Comparison of ENCODE assay signal across 8 cellular contexts in genomic region chr7:77799078-77799964, GRCh38. TPM values are rescaled to one million over a fixed set of nuclear protein-coding genes. Genes with fewer than 3 reads are reported as not detected.
DNase-seq lines count a peak whose midpoint lies in the region; ATAC-seq and TF ChIP-seq lines count a peak whose summit lies in the region.

No MANE protein-coding gene starts in this region.

- H3K9ac ChIP-seq in HUES64 (ENCODE audit: low read depth, low read length) = peak overlapping the region; percentile 79

- H3K36me3 ChIP-seq in HUES64 (ENCODE audit: insufficient read depth, low read length) (peaks cover 2% of the 10 kb centered on the region; the same call in 1 of the 2 replicates), ascending aorta (no peaks in the 10 kb centered on the region)

- intact Hi-C loops in ascending aorta (cut with DNase I) (loop anchor here (2.0 to 5.0 kb wide), 4 partner anchors 115 to 1653 kb away; partner anchors contain the start of genes MAGI2 and PTPN12), right cardiac atrium (cut with DNase I) (no loop called here)

- no peak for ATAC-seq in activated CD4-positive, CD25-positive, alpha-beta regulatory T cell treated with anti-CD3 and anti-CD28 coated beads, Interleukin-2, amount 50 U/mL, for 24 hours
- peak; percentile 7 to 22 for ATAC-seq in right cardiac atrium

- H3K27me3 ChIP-seq in HUES64 (ENCODE audit: insufficient read depth, low read length) = no peaks in the 10 kb centered on the region
- no peaks in the 10 kb centered on the region for H3K27me3 ChIP-seq in ascending aorta
- no peaks in the 10 kb centered on the region for H3K27me3 ChIP-seq in right cardiac atrium (ENCODE audit: control insufficient read depth, insufficient read depth)

- in situ Hi-C loops in SK-MEL-5 (cut with HindIII; ENCODE audit: low pct_unique_long_range_greater_than_20kb, low sequenced_read_pairs) = no loop called here

- peak in 1 of 3 experiments; percentile 2 for TF ChIP-seq CTCF in ascending aorta (IDR thresholded peaks at IDR 0.05)

- peak; percentile 49 for DNase-seq in activated CD4-positive, CD25-positive, alpha-beta regulatory T cell treated with anti-CD3 and anti-CD28 coated beads, Interleukin-2, amount 50 U/mL, for 72 hours
- peak; percentile 43 for DNase-seq in SK-MEL-5 (ENCODE audit: low read depth, low spot score)
- peak in 1 of 2 donors; percentile 71 for DNase-seq in ascending aorta (ENCODE audit: low spot score in 2 of 2)
- peak; percentile 49 to 81 (median 75) for DNase-seq in right cardiac atrium
- DNase-seq in putamen (ENCODE audit: low spot score) = peak; percentile 33
- DNase-seq in 8988T = no peak

- H3K4me1 ChIP-seq in HUES64 (ENCODE audit: insufficient read depth, low read length) (peaks cover 18% of the 10 kb centered on the region), ascending aorta (peaks cover 4 to 8% of the 10 kb centered on the region in 2 donors), right cardiac atrium (ENCODE audit: control insufficient read depth, insufficient read depth, low read length) (no peaks in the 10 kb centered on the region)

- 3% methylated on average over 55 of the region's 55 CpGs for WGBS in HUES64
- WGBS in right cardiac atrium = 2% methylated on average over 55 of the region's 55 CpGs

- peak overlapping the region; percentile 87 for H3K4me3 ChIP-seq in HUES64 (ENCODE audit: low read length)
- H3K4me3 ChIP-seq in ascending aorta = peak overlapping the region; percentile 88 to 90
- H3K4me3 ChIP-seq in right cardiac atrium (ENCODE audit: low read length) = peak overlapping the region; percentile 57

- H3K9me3 ChIP-seq in HUES64 (ENCODE audit: insufficient read depth, low read depth, low read length) (no peaks in the 10 kb centered on the region), ascending aorta (no peaks in the 10 kb centered on the region), right cardiac atrium (ENCODE audit: control insufficient read depth, low read length) (no peaks in the 10 kb centered on the region)

- peak overlapping the region; percentile 69 for H3K27ac ChIP-seq in HUES64 (ENCODE audit: low read depth, low read length)
- peak overlapping the region; percentile 91 to 97 for H3K27ac ChIP-seq in ascending aorta
- H3K27ac ChIP-seq in right cardiac atrium (ENCODE audit: low read length) = peak overlapping the region; percentile 36

RNA-seq across cellular contexts. Expression of gene PHTF2, which starts 0.7 kb away (rescaled TPM):
- 14.6 TPM for polyA plus RNA-seq in HUES64 (2013, experiment 1 of 2)
- polyA plus RNA-seq in HUES64 (2013, experiment 2 of 2) = 17.4 TPM
- 23.2 and 32.2 TPM in 2 replicates for total RNA-seq in SK-MEL-5 (2014; rRNA removed; shearing (Covaris generic))
- 19.9 and 24.6 TPM in 2 replicates for polyA plus RNA-seq in SK-MEL-5 (2015; cell fraction: cytosol; rRNA removed)
- polyA plus RNA-seq in SK-MEL-5 (2015; cell fraction: nucleus; rRNA removed) = 28.2 and 51.9 TPM in 2 replicates
- total RNA-seq in ascending aorta = 10.2 TPM
- 10 to 100 TPM; 17.9 to 20.3 (median 18.3) TPM for total RNA-seq in right cardiac atrium
- polyA plus RNA-seq in right cardiac atrium = 8.4 TPM

RNA-seq across cellular contexts. Expression of gene TMEM60, which starts 1.1 kb away (rescaled TPM):
- 18.6 TPM for polyA plus RNA-seq in HUES64 (2013, experiment 1 of 2)
- 26.5 TPM for polyA plus RNA-seq in HUES64 (2013, experiment 2 of 2)
- total RNA-seq in SK-MEL-5 (2014; rRNA removed; shearing (Covaris generic)) = 60.3 and 62.5 TPM in 2 replicates
- polyA plus RNA-seq in SK-MEL-5 (2015; cell fraction: cytosol; rRNA removed) = 30.1 and 32.0 TPM in 2 replicates
- polyA plus RNA-seq in SK-MEL-5 (2015; cell fraction: nucleus; rRNA removed) = 14.3 and 23.0 TPM in 2 replicates
- not detected for total RNA-seq in ascending aorta
- total RNA-seq in right cardiac atrium = 1 to 10 TPM; 7.9 to 9.8 (median 9.1) TPM
- polyA plus RNA-seq in right cardiac atrium = 16.3 TPM

Comparison
In these comparisons a context has a peak if more than half of its experiments do, and no peak if none do; other contexts are left out.
1. ATAC-seq: peak in right cardiac atrium (2 of 2); none in activated CD4-positive, CD25-positive, alpha-beta regulatory T cell treated with anti-CD3 and anti-CD28 coated beads, Interleukin-2, amount 50 U/mL, for 24 hours (0 of 2).
2. H3K27ac ChIP-seq: peak in every context shown above with its lines; median percentile 94 in ascending aorta; 69 in HUES64; 36 in right cardiac atrium.
3. Peak in every context shown above with its lines, with median percentiles within 50 percentile points of each other: H3K4me3 ChIP-seq.